Comparison of ENCODE assay signal across 2 cellular contexts in genomic region chr2:226985227-226985946, GRCh38.
TF ChIP-seq lines count a peak whose summit lies in the region.

No MANE protein-coding gene starts in this region.

TF ChIP-seq in GM23338, 12 proteins besides CTCF, POLR2A, EP300 and RAD21 (continued from another document):
- no peak for TF ChIP-seq CREB1 (CRISPR knock-in tag; IDR thresholded peaks at IDR 0.05; ENCODE audit: low read depth)
- no peak for TF ChIP-seq NANOG (IDR thresholded peaks at IDR 0.05; ENCODE audit: borderline replicate concordance)
TF ChIP-seq in GM23338: peak in this region for 0.

TF ChIP-seq in SK-N-SH treated with all-trans-retinoic acid at 6 μM for 48 hours, 23 proteins besides CTCF, POLR2A, EP300 and RAD21 (continued from another document):
- TF ChIP-seq TSHZ2 (CRISPR knock-in tag; IDR thresholded peaks at IDR 0.05) (no peak), CSRNP3 (CRISPR knock-in tag; IDR thresholded peaks at IDR 0.05) (no peak), ZFP30 (CRISPR knock-in tag; IDR thresholded peaks at IDR 0.05) (no peak), ARNTL (CRISPR knock-in tag; IDR thresholded peaks at IDR 0.05; ENCODE audit: borderline replicate concordance, low read depth) (no peak)
